ENCODE assay signal across 12 cellular contexts in genomic region chr10:128854965-128855364, GRCh38.
DNase-seq lines count a peak whose midpoint lies in the region; ATAC-seq and TF ChIP-seq lines count a peak whose summit lies in the region.
"Had no signal": no experiment of that assay in that cellular context is flagged by ENCODE, and none has a peak within 500 bp of the region (broad histone marks: within the 10 kb centered on the region; RNA-seq: fewer than 3 reads in every experiment).

No MANE protein-coding gene starts in this region.

- ATAC-seq in GM18861 (IDR thresholded peaks at IDR 0.05; ENCODE audit: unreplicated experiment) (no peak), HG03571 (IDR thresholded peaks at IDR 0.05; ENCODE audit: unreplicated experiment) (no peak)
- ATAC-seq: esophagus mucosa; stimulated activated naive CD8-positive, alpha-beta T cell treated with anti-CD3 and anti-CD28 coated beads, Interleukin-15, amount 100 ng/mL, for 72 hours had no signal

- no peak overlapping the region for H3K27ac ChIP-seq in adrenal gland

- H3K9me3 Mint-ChIP-seq in progenitor cell of endocrine pancreas (ENCODE audit: low read depth) = no peaks in the 10 kb centered on the region
- H3K9me3 Mint-ChIP-seq: stimulated activated naive CD8-positive, alpha-beta T cell treated with anti-CD3 and anti-CD28 coated beads, Interleukin-15, amount 100 ng/mL, for 72 hours had no signal

- 19 to 46% (median 41%) methylated on average over 5 of the region's 5 CpGs for WGBS in adrenal gland, 4 donors

- no peaks in the 10 kb centered on the region for H3K36me3 Mint-ChIP-seq in progenitor cell of endocrine pancreas (ENCODE audit: insufficient read depth)

- no peak for TF ChIP-seq CTCF in adrenal gland (IDR thresholded peaks at IDR 0.05)
- TF ChIP-seq CTCF in progenitor cell of endocrine pancreas (IDR thresholded peaks at IDR 0.05; ENCODE audit: unreplicated experiment) = no peak
- TF ChIP-seq CTCF in GM10266 (IDR thresholded peaks at IDR 0.05; ENCODE audit: control insufficient read depth, insufficient read depth, low read depth, missing control alignments) = no peak

- peak overlapping the region; percentile 57 for H3K27ac Mint-ChIP-seq in progenitor cell of endocrine pancreas
- H3K27ac Mint-ChIP-seq: stimulated activated naive CD8-positive, alpha-beta T cell treated with anti-CD3 and anti-CD28 coated beads, Interleukin-15, amount 100 ng/mL, for 72 hours had no signal

- intact Hi-C loops in adrenal gland (cut with DNase I) = no loop called here

- H3K4me3 ChIP-seq in adrenal gland = no peak overlapping the region

- H3K36me3 ChIP-seq in adrenal gland (replicated peaks in 1 of 2) = no peaks in the 10 kb centered on the region

- H3K27me3 Mint-ChIP-seq in progenitor cell of endocrine pancreas = peaks cover 16% of the 10 kb centered on the region
- H3K27me3 Mint-ChIP-seq: stimulated activated naive CD8-positive, alpha-beta T cell treated with anti-CD3 and anti-CD28 coated beads, Interleukin-15, amount 100 ng/mL, for 72 hours had no signal

- peak overlapping the region; percentile 35 for H3K4me3 Mint-ChIP-seq in progenitor cell of endocrine pancreas (ENCODE audit: low read depth)
- H3K4me3 Mint-ChIP-seq: stimulated activated naive CD8-positive, alpha-beta T cell treated with anti-CD3 and anti-CD28 coated beads, Interleukin-15, amount 100 ng/mL, for 72 hours had no signal

- peaks cover 12% of the 10 kb centered on the region for H3K4me1 Mint-ChIP-seq in progenitor cell of endocrine pancreas (ENCODE audit: low read depth)
- H3K4me1 Mint-ChIP-seq: stimulated activated naive CD8-positive, alpha-beta T cell treated with anti-CD3 and anti-CD28 coated beads, Interleukin-15, amount 100 ng/mL, for 72 hours had no signal

- peak; percentile 73 for DNase-seq in DMS79 (lab: John Stamatoyannopoulos, UW)
- peak; percentile 39 to 84 (median 63) for DNase-seq in adrenal gland
- DNase-seq in hippocampal formation (lab: John Stamatoyannopoulos, UW) = peak; percentile 67 to 71
- no peak for DNase-seq in progenitor cell of endocrine pancreas (ENCODE audit: low spot score, unreplicated experiment)
- DNase-seq in SK-N-DZ (ENCODE audit: low spot score) = no peak
- no peak for DNase-seq in GM10266 (ENCODE audit: extremely low spot score)
- DNase-seq: activated T-cell treated with anti-CD3 and anti-CD28 coated beads, Interleukin-2, amount 50 U/mL, for 1 hour; MM.1S; stimulated activated naive CD8-positive, alpha-beta T cell treated with anti-CD3 and anti-CD28 coated beads, Interleukin-15, amount 100 ng/mL, for 72 hours had no signal

- TF ChIP-seq POLR2A in adrenal gland (IDR thresholded peaks at IDR 0.05) = no peak

- H3K9me3 ChIP-seq in adrenal gland (replicated peaks in 1 of 3) = no peaks in the 10 kb centered on the region

- H3K4me1 ChIP-seq in adrenal gland (replicated peaks in 1 of 2) = peaks cover 0 to 7% of the 10 kb centered on the region in 2 donors

- H3K27me3 ChIP-seq in adrenal gland = no peaks in the 10 kb centered on the region

Comparison
In these comparisons a context has a peak if more than half of its experiments do, and no peak if none do; other contexts are left out.
1. DNase-seq: peak in DMS79 (single experiment), adrenal gland (7 of 7) and hippocampal formation (2 of 2); none in progenitor cell of endocrine pancreas (single experiment), SK-N-DZ (single experiment) and GM10266 (single experiment).